In the genomic region with DNA sequence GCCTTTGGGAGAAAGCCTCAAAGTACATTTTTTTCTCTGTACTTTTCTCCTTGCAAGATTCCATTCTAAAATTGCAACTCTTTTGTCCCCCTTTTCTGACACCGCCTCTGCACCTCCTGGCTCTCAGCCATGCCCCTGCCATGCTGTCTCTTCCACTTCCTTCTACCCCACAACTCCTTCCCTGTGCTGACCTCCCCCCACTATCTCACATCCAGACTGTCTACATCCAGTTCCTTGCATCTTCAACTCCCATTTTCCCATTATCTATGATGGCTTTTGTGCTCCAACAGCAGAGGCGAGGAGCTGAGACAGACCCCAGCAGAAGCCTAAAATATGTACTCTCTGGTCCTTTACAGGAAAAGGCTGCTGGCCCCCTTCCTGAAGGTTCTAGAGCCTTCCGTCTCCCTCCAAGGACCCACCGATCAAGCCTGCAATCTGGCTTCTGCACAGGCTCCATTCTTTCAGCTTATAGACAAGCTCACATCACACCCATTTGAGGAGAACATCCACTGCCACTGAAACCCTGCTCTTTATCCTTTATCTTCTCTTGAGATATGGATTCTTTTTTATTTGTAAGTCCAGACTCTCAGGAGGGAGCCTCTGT, we compare ENCODE assay signal across 10 cellular contexts. TPM values are rescaled to one million over a fixed set of nuclear protein-coding genes. Genes with fewer than 3 reads are reported as not detected.
DNase-seq lines count a peak whose midpoint lies in the region; ATAC-seq and TF ChIP-seq lines count a peak whose summit lies in the region.
"Had no signal": no experiment of that assay in that cellular context is flagged by ENCODE, and none has a peak within 500 bp of the region (broad histone marks: within the 10 kb centered on the region; RNA-seq: fewer than 3 reads in every experiment).

No MANE protein-coding gene starts in this region.

- no peak overlapping the region for H2AFZ ChIP-seq in Loucy (ENCODE audit: low read length)

- H3K4me3 ChIP-seq in CD4-positive, CD25-positive, alpha-beta regulatory T cell (ENCODE audit: low read depth, low read length), result peak overlapping the region; percentile 45
- H3K4me3 ChIP-seq in Loucy (ENCODE audit: low read length, poor library complexity, severe bottlenecking) (no peak overlapping the region), colonic mucosa (no peak overlapping the region), neutrophil (ENCODE audit: low read depth in 1 of 2, low read length in 1 of 2) (no peak overlapping the region)

- H3K9me3 Mint-ChIP-seq in CD4-positive, CD25-positive, alpha-beta regulatory T cell, result no peaks in the 10 kb centered on the region

- peak overlapping the region; percentile 25 to 77 (median 59) for H3K27ac Mint-ChIP-seq in CD4-positive, CD25-positive, alpha-beta regulatory T cell

- no peaks in the 10 kb centered on the region for H3K9me2 ChIP-seq in Loucy (replicated peaks; ENCODE audit: low read depth, low read length)

- H3K4me1 Mint-ChIP-seq in CD4-positive, CD25-positive, alpha-beta regulatory T cell, result peaks cover 0 to 51% (median 35%) of the 10 kb centered on the region in 4 donors

- intact Hi-C loops in colonic mucosa (cut with DNase I), result loop anchor here (5.0 kb wide), 2 partner anchors 32 to 52 kb away; partner anchors contain the start of gene RFX2

- no peaks in the 10 kb centered on the region for H3K36me3 ChIP-seq in CD4-positive, CD25-positive, alpha-beta regulatory T cell (ENCODE audit: control insufficient read depth, insufficient read depth, low read length)
- no peaks in the 10 kb centered on the region for H3K36me3 ChIP-seq in Loucy (ENCODE audit: insufficient read depth, low read length)
- H3K36me3 ChIP-seq in colonic mucosa, result no peaks in the 10 kb centered on the region
- no peaks in the 10 kb centered on the region for H3K36me3 ChIP-seq in neutrophil

- H3K27me3 Mint-ChIP-seq in CD4-positive, CD25-positive, alpha-beta regulatory T cell, result no peaks in the 10 kb centered on the region

- H3K4me3 Mint-ChIP-seq in CD4-positive, CD25-positive, alpha-beta regulatory T cell, result peak overlapping the region; percentile 61 to 90 (median 83)

- peaks cover 33% of the 10 kb centered on the region for H3K4me1 ChIP-seq in CD4-positive, CD25-positive, alpha-beta regulatory T cell (ENCODE audit: control insufficient read depth, insufficient read depth, low read length, poor library complexity, severe bottlenecking)
- H3K4me1 ChIP-seq in Loucy (ENCODE audit: insufficient read depth, low read length, poor library complexity, severe bottlenecking), result peaks cover 4% of the 10 kb centered on the region
- peaks cover 18% of the 10 kb centered on the region for H3K4me1 ChIP-seq in colonic mucosa
- H3K4me1 ChIP-seq in neutrophil (ENCODE audit: control insufficient read depth in 1 of 2, insufficient read depth in 1 of 2, low read depth in 1 of 2, low read length in 1 of 2), result peaks cover 87 to 93% of the 10 kb centered on the region in 2 experiments

- TF ChIP-seq CTCF in Loucy (conservative IDR thresholded peaks at IDR 0.05; ENCODE audit: low read length), result no peak
- TF ChIP-seq CTCF in colonic mucosa (IDR thresholded peaks at IDR 0.05), result no peak
- TF ChIP-seq CTCF in neutrophil (IDR thresholded peaks at IDR 0.05), result no peak

- no peaks in the 10 kb centered on the region for H4K20me1 ChIP-seq in Loucy (ENCODE audit: insufficient read depth, low read length, poor library complexity, severe bottlenecking)

- H3K4me2 ChIP-seq in Loucy (ENCODE audit: low read depth, low read length, poor library complexity, severe bottlenecking), result no peak overlapping the region

- DNase-seq in CD4-positive, CD25-positive, alpha-beta regulatory T cell, result peak in 1 of 3 donors; percentile 17
- peak; percentile 16 for DNase-seq in colonic mucosa
- no peak for DNase-seq in NCI-H226
- DNase-seq in NCI-H82 (lab: John Stamatoyannopoulos, UW), result no peak
- DNase-seq in D341Med (ENCODE audit: low spot score), result no peak
- DNase-seq: Calu3, NCI-H345 had no signal

- no peaks in the 10 kb centered on the region for H3K36me3 Mint-ChIP-seq in CD4-positive, CD25-positive, alpha-beta regulatory T cell

- H3K9me3 ChIP-seq in CD4-positive, CD25-positive, alpha-beta regulatory T cell (ENCODE audit: control insufficient read depth in 2 of 2, low read length in 2 of 2), result no peaks in the 10 kb centered on the region
- H3K9me3 ChIP-seq in Loucy (ENCODE audit: insufficient read depth, low read depth, low read length) (no peaks in the 10 kb centered on the region), colonic mucosa (no peaks in the 10 kb centered on the region), neutrophil (no peaks in the 10 kb centered on the region)

- no peak overlapping the region for H3K27ac ChIP-seq in CD4-positive, CD25-positive, alpha-beta regulatory T cell (ENCODE audit: insufficient read depth, low read length, poor library complexity, severe bottlenecking)
- H3K27ac ChIP-seq in colonic mucosa (no peak overlapping the region), neutrophil (peak overlapping the region; percentile 48)

- H3F3A ChIP-seq in Loucy (ENCODE audit: low read depth), result no peaks in the 10 kb centered on the region

- ATAC-seq in CD4-positive, CD25-positive, alpha-beta regulatory T cell (ENCODE audit: low read depth in 2 of 2), result no peak
- ATAC-seq in esophagus mucosa, result no peak

- no peaks in the 10 kb centered on the region for H3K79me2 ChIP-seq in Loucy (ENCODE audit: insufficient read depth, low read length)

- H3K9ac ChIP-seq in Loucy (ENCODE audit: low read depth, low read length, poor library complexity, severe bottlenecking) (peak overlapping the region; percentile 7), colonic mucosa (ENCODE audit: low read depth in 2 of 2, low read length in 2 of 2) (no peak overlapping the region)

- no peaks in the 10 kb centered on the region for H3K27me3 ChIP-seq in CD4-positive, CD25-positive, alpha-beta regulatory T cell (ENCODE audit: control insufficient read depth, insufficient read depth, low read length)
- H3K27me3 ChIP-seq in Loucy (ENCODE audit: insufficient read depth, low read length, poor library complexity, severe bottlenecking) (no peaks in the 10 kb centered on the region), colonic mucosa (no peaks in the 10 kb centered on the region), neutrophil (no peaks in the 10 kb centered on the region)

RNA-seq across cellular contexts. Expression of gene RFX2, which starts 50.2 kb away (rescaled TPM):
- total RNA-seq in CD4-positive, CD25-positive, alpha-beta regulatory T cell, result 3.3 TPM
- polyA plus RNA-seq in CD4-positive, CD25-positive, alpha-beta regulatory T cell, result 1 to 10 TPM; 1.3 to 3.0 (median 1.9) TPM
- total RNA-seq in colonic mucosa (1 to 10 TPM; 6.2 to 7.3 TPM), esophagus mucosa (4.5 TPM)
